Comparison of ENCODE assay signal across 31 cellular contexts in the genomic region with DNA sequence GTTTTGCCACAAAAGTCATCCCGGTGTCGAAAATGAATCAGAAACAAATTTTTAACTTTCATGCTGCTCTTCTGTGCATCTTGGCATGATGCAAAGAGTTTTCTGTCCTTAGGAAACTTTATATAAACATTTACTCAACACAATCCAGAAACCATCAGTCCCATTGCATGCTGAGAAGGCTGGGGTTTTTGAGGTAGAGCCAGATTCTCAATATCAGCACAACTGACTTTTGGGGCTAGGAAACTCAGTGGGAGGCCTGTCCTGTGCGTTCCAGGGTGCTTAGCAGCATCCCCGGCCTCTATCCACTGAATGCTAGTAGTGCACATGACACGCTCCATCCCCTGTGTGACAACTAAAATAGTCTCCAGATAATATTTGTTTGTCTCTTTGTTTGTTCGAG.
DNase-seq lines count a peak whose midpoint lies in the region; ATAC-seq, FAIRE-seq and TF ChIP-seq lines count a peak whose summit lies in the region.
"Had no signal": no experiment of that assay in that cellular context is flagged by ENCODE, and none has a peak within 500 bp of the region (broad histone marks: within the 10 kb centered on the region; RNA-seq: fewer than 3 reads in every experiment).

No MANE protein-coding gene starts in this region.

- H3K9me3 ChIP-seq in astrocyte (ENCODE audit: insufficient read depth, low read depth, low read length), result no peaks in the 10 kb centered on the region
- no peaks in the 10 kb centered on the region for H3K9me3 ChIP-seq in pancreas
- H3K9me3 ChIP-seq: heart right ventricle, suprapubic skin, upper lobe of right lung had no signal

- H3K27ac ChIP-seq in GM23338 (ENCODE audit: low read depth), result no peak overlapping the region
- no peak overlapping the region for H3K27ac ChIP-seq in astrocyte (ENCODE audit: low read depth, low read length)
- H3K27ac ChIP-seq in pancreas, result no peak overlapping the region
- H3K27ac ChIP-seq: cardiac muscle cell, coronary artery, epithelial cell of prostate, heart right ventricle, KMS-11, suprapubic skin, upper lobe of right lung had no signal

- FAIRE-seq in astrocyte (lab: Jason Lieb, UNC) (no peak), pancreas (lab: Jason Lieb, UNC) (no peak)
- FAIRE-seq: frontal cortex, keratinocyte had no signal

- H3K4me3 Mint-ChIP-seq in GM23338 (no peak overlapping the region), astrocyte (ENCODE audit: unreplicated experiment) (no peak overlapping the region)
- H3K4me3 Mint-ChIP-seq: activated CD8-positive, alpha-beta T cell treated with anti-CD3 and anti-CD28 coated beads for 36 hours; activated T-helper 1 cell treated with anti-CD3 and anti-CD28 coated beads, Interleukin-12 subunit alpha, Interleukin-12 subunit beta, Interleukin-2, Interleukin-4 antibody, amounts not matched to agents 30 ng/mL and 10 ng/mL and 1 ng/mL, durations not matched to agents 14 hours and 24 hours and 36 hours; H9; natural killer cell treated with Interleukin-12 subunit alpha and Interleukin-12 subunit beta and Interleukin-15 and Interleukin-18, amount 100 ng/mL, for 72 hours had no signal

- peaks cover 3% of the 10 kb centered on the region; the same call in 1 of the 3 replicates for H3K4me1 Mint-ChIP-seq in GM23338
- peaks cover 10% of the 10 kb centered on the region for H3K4me1 Mint-ChIP-seq in astrocyte (ENCODE audit: low read depth, unreplicated experiment)

- H3K27me3 Mint-ChIP-seq in GM23338 (ENCODE audit: insufficient read depth, low read depth, poor library complexity) (no peaks in the 10 kb centered on the region), astrocyte (ENCODE audit: low read depth, unreplicated experiment) (peaks cover 7% of the 10 kb centered on the region)

- peak overlapping the region; percentile 21 for H2AFZ ChIP-seq in GM23338
- H2AFZ ChIP-seq in astrocyte (ENCODE audit: low read depth, low read length), result no peak overlapping the region

- TF ChIP-seq CTCF in GM23338 (conservative IDR thresholded peaks at IDR 0.05; ENCODE audit: low read depth in 2 of 2) (no peak), astrocyte (IDR thresholded peaks at IDR 0.05; ENCODE audit: insufficient read depth, low read depth, low read length) (no peak), pancreas (IDR thresholded peaks at IDR 0.05) (no peak)

- H3K79me2 ChIP-seq in GM23338 (replicated peaks; ENCODE audit: insufficient read depth) (no peaks in the 10 kb centered on the region), astrocyte (ENCODE audit: insufficient read depth, low read length) (no peaks in the 10 kb centered on the region)

- intact Hi-C loops in pancreas (cut with DNase I), result no loop called here

- H3K4me2 ChIP-seq in GM23338 (no peak overlapping the region), astrocyte (ENCODE audit: low read length) (peak overlapping the region; percentile 26)
- H3K4me2 ChIP-seq: KMS-11 had no signal

- H3K4me1 ChIP-seq in GM23338 (ENCODE audit: insufficient read depth), result no peaks in the 10 kb centered on the region
- no peaks in the 10 kb centered on the region for H3K4me1 ChIP-seq in astrocyte (ENCODE audit: insufficient read depth, low read length)
- no peaks in the 10 kb centered on the region for H3K4me1 ChIP-seq in pancreas
- H3K4me1 ChIP-seq: heart right ventricle, suprapubic skin, upper lobe of right lung had no signal

- 42 to 55% methylated on average over 6 of the region's 6 CpGs for WGBS in pancreas, 2 donors

- H3K27ac Mint-ChIP-seq in GM23338, result no peak overlapping the region
- peak overlapping the region; percentile 22 for H3K27ac Mint-ChIP-seq in astrocyte (ENCODE audit: unreplicated experiment)
- H3K27ac Mint-ChIP-seq: activated CD8-positive, alpha-beta T cell treated with anti-CD3 and anti-CD28 coated beads for 36 hours; activated T-helper 1 cell treated with anti-CD3 and anti-CD28 coated beads, Interleukin-12 subunit alpha, Interleukin-12 subunit beta, Interleukin-2, Interleukin-4 antibody, amounts not matched to agents 30 ng/mL and 10 ng/mL and 1 ng/mL, durations not matched to agents 14 hours and 24 hours and 36 hours; H9; natural killer cell treated with Interleukin-12 subunit alpha and Interleukin-12 subunit beta and Interleukin-15 and Interleukin-18, amount 100 ng/mL, for 72 hours had no signal

- H3K36me3 Mint-ChIP-seq in GM23338 (ENCODE audit: low read depth) (no peaks in the 10 kb centered on the region; the same call in 2 of the 3 replicates), astrocyte (ENCODE audit: low read depth, unreplicated experiment) (no peaks in the 10 kb centered on the region)
- H3K36me3 Mint-ChIP-seq: natural killer cell treated with Interleukin-12 subunit alpha and Interleukin-12 subunit beta and Interleukin-15 and Interleukin-18, amount 100 ng/mL, for 72 hours had no signal

- H3F3A ChIP-seq in GM23338 (replicated peaks; ENCODE audit: low read depth), result no peaks in the 10 kb centered on the region

- H3K4me3 ChIP-seq in GM23338 (no peak overlapping the region), astrocyte (ENCODE audit: insufficient read depth, low read depth, low read length) (no peak overlapping the region), pancreas (no peak overlapping the region)
- H3K4me3 ChIP-seq: cardiac muscle cell, coronary artery, heart right ventricle, suprapubic skin, upper lobe of right lung had no signal

- H3K9me2 ChIP-seq in GM23338 (ENCODE audit: insufficient read depth), result no peaks in the 10 kb centered on the region

- no peaks in the 10 kb centered on the region; the same call in 2 of the 3 replicates for H3K9me3 Mint-ChIP-seq in GM23338
- H3K9me3 Mint-ChIP-seq in astrocyte (ENCODE audit: unreplicated experiment), result peaks cover 2% of the 10 kb centered on the region
- H3K9me3 Mint-ChIP-seq: activated CD8-positive, alpha-beta T cell treated with anti-CD3 and anti-CD28 coated beads for 36 hours; natural killer cell treated with Interleukin-12 subunit alpha and Interleukin-12 subunit beta and Interleukin-15 and Interleukin-18, amount 100 ng/mL, for 72 hours had no signal

- no peaks in the 10 kb centered on the region for H3K27me3 ChIP-seq in GM23338 (ENCODE audit: insufficient read depth)
- no peaks in the 10 kb centered on the region for H3K27me3 ChIP-seq in astrocyte (ENCODE audit: insufficient read depth, low read length)
- no peaks in the 10 kb centered on the region for H3K27me3 ChIP-seq in pancreas
- H3K27me3 ChIP-seq: cardiac muscle cell, suprapubic skin, upper lobe of right lung had no signal

- H3K36me3 ChIP-seq in GM23338 (ENCODE audit: insufficient read depth), result no peaks in the 10 kb centered on the region
- no peaks in the 10 kb centered on the region for H3K36me3 ChIP-seq in astrocyte (ENCODE audit: insufficient read depth, low read length)
- H3K36me3 ChIP-seq in pancreas, result no peaks in the 10 kb centered on the region
- H3K36me3 ChIP-seq: cardiac muscle cell, heart right ventricle, suprapubic skin, upper lobe of right lung had no signal

- ATAC-seq in GM23338 (no peak), pancreas (no peak)
- ATAC-seq: activated CD8-positive, alpha-beta T cell treated with anti-CD3 and anti-CD28 coated beads for 36 hours; heart right ventricle; natural killer cell treated with Interleukin-12 subunit alpha and Interleukin-12 subunit beta and Interleukin-15 and Interleukin-18, amount 100 ng/mL, for 72 hours; PC-3; upper lobe of right lung had no signal

- no peak overlapping the region for H3K9ac ChIP-seq in astrocyte (ENCODE audit: low read length)
- H3K9ac ChIP-seq: KMS-11 had no signal

- DNase-seq in GM23338 (ENCODE audit: low spot score) (no peak), astrocyte (ENCODE audit: low read depth) (peak; percentile 36), fibroblast of peridontal ligament (ENCODE audit: extremely low read depth) (peak; percentile 80), smooth muscle cell of the brain vasculature (ENCODE audit: low read depth, low spot score) (peak; percentile 75), MV-4-11 (lab: John Stamatoyannopoulos, UW) (no peak), pancreas (no peak)
- no peak for DNase-seq in stimulated activated CD8-positive, alpha-beta memory T cell treated with anti-CD3 and anti-CD28 coated beads, Interleukin-4, amount 100 ng/mL, for 48 hours
- DNase-seq: activated CD8-positive, alpha-beta memory T cell treated with anti-CD3 and anti-CD28 coated beads, Interleukin-2, amount 50 U/mL, for 48 hours; activated CD8-positive, alpha-beta T cell treated with anti-CD3 and anti-CD28 coated beads for 36 hours; activated naive CD4-positive, alpha-beta T cell treated with anti-CD3 and anti-CD28 coated beads, Interleukin-2, amount 50 U/mL, for 16 hours; effector CD8-positive, alpha-beta T cell; H9; heart right ventricle; NCI-H1436; NCI-H2081; NCI-H226; NCI-H69; occipital lobe; PC-3; Right ventricle myocardium superior; stimulated activated naive CD4-positive, alpha-beta T cell; upper lobe of right lung had no signal

- no peaks in the 10 kb centered on the region for H4K20me1 ChIP-seq in GM23338 (replicated peaks; ENCODE audit: insufficient read depth)
- no peaks in the 10 kb centered on the region for H4K20me1 ChIP-seq in astrocyte (ENCODE audit: insufficient read depth, low read length)

TF ChIP-seq in GM23338, 12 proteins besides CTCF, POLR2A, EP300 and RAD21 (continues in another document):
- no peak for TF ChIP-seq EZH2 (IDR thresholded peaks at IDR 0.05; ENCODE audit: low read depth, unreplicated experiment)
- TF ChIP-seq CREB1 (CRISPR knock-in tag; IDR thresholded peaks at IDR 0.05; ENCODE audit: low read depth), result no peak

Comparison
In these comparisons a context has a peak if more than half of its experiments do, and no peak if none do; other contexts are left out.
1. DNase-seq: peak in astrocyte (single experiment), fibroblast of peridontal ligament (single experiment) and smooth muscle cell of the brain vasculature (single experiment); none in GM23338 (single experiment), MV-4-11 (single experiment), pancreas (0 of 6) and stimulated activated CD8-positive, alpha-beta memory T cell treated with anti-CD3 and anti-CD28 coated beads, Interleukin-4, amount 100 ng/mL, for 48 hours (single experiment).